Comparison of ENCODE assay signal across 1 cellular context in the genomic region with DNA sequence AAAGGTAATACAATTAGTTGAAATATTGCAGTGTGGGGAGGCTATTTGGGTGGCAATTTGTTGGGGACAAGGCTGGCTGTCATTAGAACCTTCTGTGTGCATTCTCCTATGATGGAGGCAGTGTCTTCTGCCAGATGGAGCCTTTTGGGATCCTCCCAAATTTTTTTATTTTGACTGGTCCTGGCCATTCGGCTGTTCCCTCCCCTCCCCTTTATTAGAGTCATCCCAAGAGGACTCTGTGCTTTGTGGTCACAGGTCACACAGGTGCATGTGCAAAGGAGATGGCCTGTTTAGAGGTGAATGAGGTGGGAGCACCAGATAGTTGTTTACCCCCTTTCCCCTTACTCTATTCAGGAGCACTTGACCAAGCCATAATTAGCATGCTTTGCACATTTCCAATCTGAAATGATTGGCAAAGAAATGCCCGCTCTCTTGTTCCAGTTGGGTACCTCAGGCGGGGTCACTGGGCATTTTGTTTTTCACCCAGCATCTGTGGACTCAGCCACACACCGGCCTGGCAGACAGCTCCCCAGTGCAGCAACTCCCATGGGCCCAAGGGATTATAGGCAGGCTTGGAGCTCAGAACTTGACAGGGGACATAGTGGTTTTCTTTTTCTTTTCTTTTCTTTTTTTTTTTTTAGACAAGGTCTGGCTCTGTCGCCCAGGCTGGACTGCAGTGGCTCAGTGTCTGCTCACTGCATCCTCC.
TF ChIP-seq lines count a peak whose summit lies in the region.

No MANE protein-coding gene starts in this region.

TF ChIP-seq in GM12878, 131 proteins besides CTCF, POLR2A, EP300 and RAD21:
- TF ChIP-seq RB1 (IDR thresholded peaks at IDR 0.05; ENCODE audit: borderline replicate concordance) (no peak), SKIL (IDR thresholded peaks at IDR 0.05; ENCODE audit: low read depth, poor library complexity, severe bottlenecking) (no peak), NR2F1 (conservative IDR thresholded peaks at IDR 0.05) (no peak), RUNX3 (IDR thresholded peaks at IDR 0.05; ENCODE audit: low read length) (no peak), PAX8 (IDR thresholded peaks at IDR 0.05) (no peak), HDAC2 (IDR thresholded peaks at IDR 0.05) (no peak), MTA3 (IDR thresholded peaks at IDR 0.05; ENCODE audit: borderline replicate concordance, low read length) (no peak), ZNF217 (IDR thresholded peaks at IDR 0.05) (no peak)
